In genomic region chr4:142110136-142110535, GRCh38 we compare ENCODE assay signal across 32 cellular contexts.
"Had no signal": no experiment of that assay in that cellular context is flagged by ENCODE, and none has a peak within 500 bp of the region (broad histone marks: within the 10 kb centered on the region; RNA-seq: fewer than 3 reads in every experiment).

No MANE protein-coding gene starts in this region.

- H3K9me3 Mint-ChIP-seq: neural crest cell; stimulated activated effector memory CD8-positive, alpha-beta T cell treated with anti-CD3 and anti-CD28 coated beads, Interleukin-12 subunit alpha, Interleukin-12 subunit beta, amount 100 ng/mL, for 72 hours had no signal

- H3K4me3 ChIP-seq: dorsolateral prefrontal cortex, heart right ventricle, left ventricle myocardium inferior, lower lobe of right lung, mucosa of descending colon, pancreas, right lobe of liver, stomach, thyroid gland, vagina had no signal

- ATAC-seq: esophagus mucosa; heart right ventricle; left colon; lower lobe of right lung; mucosa of descending colon; natural killer cell treated with Interleukin-12 subunit alpha and Interleukin-12 subunit beta and Interleukin-15 and Interleukin-18, amount 100 ng/mL, for 72 hours; pancreas; right lobe of liver; stimulated activated effector memory CD8-positive, alpha-beta T cell treated with anti-CD3 and anti-CD28 coated beads, Interleukin-12 subunit alpha, Interleukin-12 subunit beta, amount 100 ng/mL, for 72 hours had no signal

- H3K4me3 Mint-ChIP-seq: mesothelial cell of epicardium; naive B cell; natural killer cell treated with Interleukin-12 subunit alpha and Interleukin-12 subunit beta and Interleukin-15 and Interleukin-18, amount 100 ng/mL, for 72 hours; neural crest cell; stimulated activated effector memory CD8-positive, alpha-beta T cell treated with anti-CD3 and anti-CD28 coated beads, Interleukin-12 subunit alpha, Interleukin-12 subunit beta, amount 100 ng/mL, for 72 hours had no signal

- H3K27ac Mint-ChIP-seq: mesothelial cell of epicardium; naive B cell; natural killer cell treated with Interleukin-12 subunit alpha and Interleukin-12 subunit beta and Interleukin-15 and Interleukin-18, amount 100 ng/mL, for 72 hours; stimulated activated effector memory CD8-positive, alpha-beta T cell treated with anti-CD3 and anti-CD28 coated beads, Interleukin-12 subunit alpha, Interleukin-12 subunit beta, amount 100 ng/mL, for 72 hours had no signal

- DNase-seq: cortex of kidney; dorsolateral prefrontal cortex; effector CD4-positive, alpha-beta T cell; foreskin melanocyte; glutamatergic neuron; heart right ventricle; hippocampal formation; islet precursor cell; kidney glomerular epithelial cell; left colon; left ventricle myocardium inferior; lower lobe of right lung; mesenchymal stem cell; mucosa of descending colon; naive B cell; pancreas; retina; right lobe of liver; stimulated activated CD4-positive, alpha-beta T cell treated with anti-CD3 and anti-CD28 coated beads, Interleukin-2, amount 100 ng/mL, for 24 hours; stimulated activated CD4-positive, alpha-beta T cell treated with anti-CD3 and anti-CD28 coated beads, Interleukin-4, amount 100 ng/mL, for 24 hours; stimulated activated naive CD4-positive, alpha-beta T cell treated with Interleukin-2 at 50 U/mL for 16 hours; stomach; thyroid gland; trophoblast cell had no signal

- H3K9me3 ChIP-seq: heart right ventricle, left ventricle myocardium inferior, lower lobe of right lung, mucosa of descending colon, neutrophil, pancreas, right lobe of liver, stomach, thyroid gland, vagina had no signal

- H3K27ac ChIP-seq: dorsolateral prefrontal cortex, epithelial cell of prostate, heart right ventricle, left ventricle myocardium inferior, lower lobe of right lung, neutrophil, pancreas, right lobe of liver, stomach, thyroid gland, vagina had no signal

- H3K36me3 Mint-ChIP-seq: naive B cell had no signal

- H3K4me1 ChIP-seq: heart right ventricle, left ventricle myocardium inferior, lower lobe of right lung, pancreas, right lobe of liver, stomach, thyroid gland, vagina had no signal

- H3K4me1 Mint-ChIP-seq: mesothelial cell of epicardium; naive B cell; stimulated activated effector memory CD8-positive, alpha-beta T cell treated with anti-CD3 and anti-CD28 coated beads, Interleukin-12 subunit alpha, Interleukin-12 subunit beta, amount 100 ng/mL, for 72 hours had no signal

- H3K27me3 Mint-ChIP-seq: naive B cell; natural killer cell treated with Interleukin-12 subunit alpha and Interleukin-12 subunit beta and Interleukin-15 and Interleukin-18, amount 100 ng/mL, for 72 hours had no signal

- H3K36me3 ChIP-seq: left ventricle myocardium inferior, lower lobe of right lung, neutrophil, pancreas, right lobe of liver, thyroid gland, vagina had no signal

- H3K27me3 ChIP-seq: dorsolateral prefrontal cortex, heart right ventricle, neutrophil, pancreas, right lobe of liver, stomach, thyroid gland, vagina had no signal
